27 cellular contexts compared by ENCODE assay signal in genomic region chr12:57181561-57182155, GRCh38. TPM values are rescaled to one million over a fixed set of nuclear protein-coding genes. Genes with fewer than 3 reads are reported as not detected.
DNase-seq lines count a peak whose midpoint lies in the region; ATAC-seq and TF ChIP-seq lines count a peak whose summit lies in the region.
"Had no signal": no experiment of that assay in that cellular context is flagged by ENCODE, and none has a peak within 500 bp of the region (broad histone marks: within the 10 kb centered on the region; RNA-seq: fewer than 3 reads in every experiment).

No MANE protein-coding gene starts in this region.

- BruUV-seq in Caco-2 (replicated peaks; lab: Mats Ljungman, UMichigan): no TSS peak

- H3K9me3 Mint-ChIP-seq in Caco-2 (ENCODE audit: unreplicated experiment) (no peaks in the 10 kb centered on the region), neural progenitor cell (no peaks in the 10 kb centered on the region)
- H3K9me3 Mint-ChIP-seq: activated CD8-positive, alpha-beta T cell treated with anti-CD3 and anti-CD28 coated beads for 36 hours; endodermal cell; neural crest cell; stimulated activated memory B cell treated with anti-CD40 and anti-IgM and Interleukin-4, amounts not matched to agents 10 μg/mL and 1 μg/mL and 100 μg/mL, for 72 hours had no signal

- peak; percentile 27 for ATAC-seq in sciatic nerve
- ATAC-seq: activated CD8-positive, alpha-beta T cell treated with anti-CD3 and anti-CD28 coated beads for 36 hours; mucosa of descending colon; stimulated activated memory B cell treated with anti-CD40 and anti-IgM and Interleukin-4, amounts not matched to agents 10 μg/mL and 1 μg/mL and 100 μg/mL, for 72 hours had no signal

- no peak overlapping the region for H3K4me2 ChIP-seq in neural progenitor cell

- peak overlapping the region; percentile 8 for H3K27ac Mint-ChIP-seq in Caco-2 (ENCODE audit: unreplicated experiment)
- no peak overlapping the region for H3K27ac Mint-ChIP-seq in neural progenitor cell
- H3K27ac Mint-ChIP-seq: activated CD8-positive, alpha-beta T cell treated with anti-CD3 and anti-CD28 coated beads for 36 hours; B cell; endodermal cell; progenitor cell of endocrine pancreas; stimulated activated memory B cell treated with anti-CD40 and anti-IgM and Interleukin-4, amounts not matched to agents 10 μg/mL and 1 μg/mL and 100 μg/mL, for 72 hours had no signal

- POLR2A ChIA-PET in Caco-2 (lab: Charles Lee): interaction anchor here (0.7 kb wide), 1 partner anchor 27 kb away, joined by 7 read pairs; no protein-coding TSS in a partner anchor

- H3K36me3 Mint-ChIP-seq in Caco-2 (ENCODE audit: insufficient read depth, unreplicated experiment) (peaks cover 73% of the 10 kb centered on the region), neural progenitor cell (peaks cover 23% of the 10 kb centered on the region)
- H3K36me3 Mint-ChIP-seq: stimulated activated memory B cell treated with anti-CD40 and anti-IgM and Interleukin-4, amounts not matched to agents 10 μg/mL and 1 μg/mL and 100 μg/mL, for 72 hours had no signal

- H3K27me3 ChIP-seq in Caco-2 (replicated peaks; ENCODE audit: control insufficient read depth, insufficient read depth, low read length) (no peaks in the 10 kb centered on the region), esophagus squamous epithelium (no peaks in the 10 kb centered on the region), neural progenitor cell (no peaks in the 10 kb centered on the region)
- H3K27me3 ChIP-seq: testis had no signal

- no peak for DNase-seq in Caco-2
- peak; percentile 33 for DNase-seq in MV-4-11 (lab: John Stamatoyannopoulos, UW)
- DNase-seq in esophagus squamous epithelium (lab: John Stamatoyannopoulos, UW): no peak
- no peak for DNase-seq in sciatic nerve (ENCODE audit: low spot score)
- no peak for DNase-seq in neural progenitor cell (ENCODE audit: low spot score)
- no peak for DNase-seq in AG08396 (ENCODE audit: low spot score)
- DNase-seq in COLO668 (lab: John Stamatoyannopoulos, UW; ENCODE audit: unreplicated experiment): no peak
- DNase-seq in T1000 (lab: John Stamatoyannopoulos, UW): no peak
- DNase-seq: activated CD4-positive, CD25-positive, alpha-beta regulatory T cell; activated CD8-positive, alpha-beta T cell treated with anti-CD3 and anti-CD28 coated beads for 36 hours; activated gamma-delta T cell treated with Interleukin-2 at 50 U/mL for 16 hours; activated T-cell treated with anti-CD3 and anti-CD28 coated beads for 4 hours; cortex of kidney; endodermal cell; left ventricle myocardium inferior; MM.1S; NCI-H1694; stimulated activated CD4-positive, alpha-beta T cell treated with anti-CD3 and anti-CD28 coated beads, Interleukin-1b, Interleukin-23, amount 100 ng/mL, for 48 hours; testis had no signal

- H3K4me1 ChIP-seq in Caco-2: no peaks in the 10 kb centered on the region
- peaks cover 6 to 67% (median 19%) of the 10 kb centered on the region in 3 donors for H3K4me1 ChIP-seq in esophagus squamous epithelium
- no peaks in the 10 kb centered on the region for H3K4me1 ChIP-seq in neural progenitor cell
- H3K4me1 ChIP-seq: HAP-1, left ventricle myocardium inferior, testis had no signal

- H3K4me3 ChIP-seq in Caco-2 (ENCODE audit: low read depth, low read length): no peak overlapping the region
- no peak overlapping the region for H3K4me3 ChIP-seq in esophagus squamous epithelium
- no peak overlapping the region for H3K4me3 ChIP-seq in neural progenitor cell
- H3K4me3 ChIP-seq: HAP-1, left ventricle myocardium inferior, mucosa of descending colon, skin epidermis, testis had no signal

- H3K4me1 Mint-ChIP-seq in Caco-2 (ENCODE audit: low read depth, unreplicated experiment) (peaks cover 17% of the 10 kb centered on the region), neural progenitor cell (peaks cover 3% of the 10 kb centered on the region)

- peaks cover 4% of the 10 kb centered on the region for H4K20me1 ChIP-seq in neural progenitor cell (ENCODE audit: low read depth)

- H3K27me3 Mint-ChIP-seq in Caco-2 (ENCODE audit: insufficient read depth, unreplicated experiment) (no peaks in the 10 kb centered on the region), neural progenitor cell (ENCODE audit: insufficient read depth, low read depth) (peaks cover 3% of the 10 kb centered on the region)
- H3K27me3 Mint-ChIP-seq: activated CD8-positive, alpha-beta T cell treated with anti-CD3 and anti-CD28 coated beads for 36 hours; progenitor cell of endocrine pancreas had no signal

- TF ChIP-seq POLR2A in esophagus squamous epithelium (IDR thresholded peaks at IDR 0.05): no peak

- H3F3A ChIP-seq in neural progenitor cell (ENCODE audit: low read depth): peaks cover 13% of the 10 kb centered on the region

- no peak overlapping the region for H3K9ac ChIP-seq in neural progenitor cell

- H3K27ac ChIP-seq in esophagus squamous epithelium (peak overlapping the region; percentile 40 to 87 (median 66)), neural progenitor cell (no peak overlapping the region)
- H3K27ac ChIP-seq: left ventricle myocardium inferior, testis had no signal

- H3K9me3 ChIP-seq in Caco-2 (no peaks in the 10 kb centered on the region), esophagus squamous epithelium (no peaks in the 10 kb centered on the region), neural progenitor cell (ENCODE audit: low read depth) (no peaks in the 10 kb centered on the region)
- H3K9me3 ChIP-seq: HAP-1, left ventricle myocardium inferior, mucosa of descending colon, testis had no signal

- TF ChIP-seq CTCF in Caco-2 (IDR thresholded peaks at IDR 0.05; ENCODE audit: insufficient read depth in 1 of 2, low read depth in 1 of 2, low read length in 1 of 2, severe bottlenecking in 1 of 2, unreplicated experiment in 1 of 2) (no peak), esophagus squamous epithelium (IDR thresholded peaks at IDR 0.05) (no peak), neural progenitor cell (IDR thresholded peaks at IDR 0.05) (no peak)

- CTCF ChIA-PET in Caco-2 (lab: Charles Lee): interaction anchor here (0.7 to 2.3 kb wide), 7 partner anchors 13 to 103 kb away, joined by 3 to 49 read pairs (median 7); partner anchors contain the start of genes LRP1, NEMP1 and STAT6

- no peak overlapping the region for H2AFZ ChIP-seq in neural progenitor cell (replicated peaks)

- H3K79me2 ChIP-seq in neural progenitor cell (ENCODE audit: low read depth): no peaks in the 10 kb centered on the region

- intact Hi-C loops in Caco-2 (cut with micrococcal nuclease; ENCODE audit: unreplicated experiment) (loop anchor here (2.0 kb wide), 1 partner anchor 113 kb away; no protein-coding TSS in a partner anchor), esophagus squamous epithelium (cut with DNase I) (loop anchor here (2.0 kb wide), 1 partner anchor 55 kb away; no protein-coding TSS in a partner anchor), sciatic nerve (cut with DNase I) (loop anchor here (5.0 kb wide), 1 partner anchor 114 kb away; no protein-coding TSS in a partner anchor)

- no peak overlapping the region for H3K4me3 Mint-ChIP-seq in Caco-2 (ENCODE audit: unreplicated experiment)
- no peak overlapping the region for H3K4me3 Mint-ChIP-seq in neural progenitor cell
- H3K4me3 Mint-ChIP-seq: activated CD8-positive, alpha-beta T cell treated with anti-CD3 and anti-CD28 coated beads for 36 hours; B cell; endodermal cell; neural crest cell; stimulated activated memory B cell treated with anti-CD40 and anti-IgM and Interleukin-4, amounts not matched to agents 10 μg/mL and 1 μg/mL and 100 μg/mL, for 72 hours had no signal

- 44 to 55% methylated on average over 5 of the region's 5 CpGs for WGBS in esophagus squamous epithelium, 2 donors

- H3K36me3 ChIP-seq in Caco-2 (ENCODE audit: control insufficient read depth, insufficient read depth, low read length): peaks cover 4% of the 10 kb centered on the region
- H3K36me3 ChIP-seq in esophagus squamous epithelium: peaks cover 53 to 92% (median 64%) of the 10 kb centered on the region in 3 donors
- no peaks in the 10 kb centered on the region for H3K36me3 ChIP-seq in neural progenitor cell

RNA-seq across cellular contexts. Expression of gene LRP1-AS, which starts 34.2 kb away (rescaled TPM):
- total RNA-seq in Caco-2 (2022) (not detected in 2 replicates), esophagus squamous epithelium (not detected), sciatic nerve (not detected), neural progenitor cell (ENCODE audit: low replicate concordance) (not detected in 2 replicates)
- total RNA-seq: activated CD8-positive, alpha-beta T cell treated with anti-CD3 and anti-CD28 coated beads for 36 hours; B cell; Daoy; endodermal cell; left ventricle myocardium inferior; mucosa of descending colon; neural crest cell; progenitor cell of endocrine pancreas; testis had no signal

RNA-seq across cellular contexts. Expression of gene NXPH4, which starts 34.9 kb away (rescaled TPM):
- total RNA-seq in Caco-2 (2022) (10.0 and 10.6 TPM in 2 replicates), esophagus squamous epithelium (1 to 10 TPM in 2 of 4 donors, under 1 TPM in 2; 0.21 to 5.0 (median 2.5) TPM), sciatic nerve (0.27 TPM), neural progenitor cell (ENCODE audit: low replicate concordance) (0.28 TPM in 1 of 2 replicates, not detected in the other)

RNA-seq across cellular contexts. Expression of gene SHMT2, which starts 47.9 kb away (rescaled TPM):
- 387 and 466 TPM in 2 replicates for total RNA-seq in Caco-2 (2022)
- total RNA-seq in esophagus squamous epithelium: 100 to 1,000 TPM in 1 of 4 donors, 10 to 100 TPM in 3; 56.1 to 104 (median 76.6) TPM
- 41.9 TPM for total RNA-seq in sciatic nerve
- total RNA-seq in neural progenitor cell (ENCODE audit: low replicate concordance): 90.2 and 166 TPM in 2 replicates

RNA-seq across cellular contexts. Expression of gene LRP1, which starts 53.4 kb away (rescaled TPM):
- 106 and 111 TPM in 2 replicates for total RNA-seq in Caco-2 (2022)
- 100 to 1,000 TPM in 1 of 4 donors, 10 to 100 TPM in 3; 60.8 to 147 (median 81.9) TPM for total RNA-seq in esophagus squamous epithelium
- 760 TPM for total RNA-seq in sciatic nerve
- total RNA-seq in neural progenitor cell (ENCODE audit: low replicate concordance): 13.9 and 31.9 TPM in 2 replicates
